ENCODE assay signal across 8 cellular contexts in genomic region chrX:153927686-153927935, GRCh38. TPM values are rescaled to one million over a fixed set of nuclear protein-coding genes. Genes with fewer than 3 reads are reported as not detected.
DNase-seq lines count a peak whose midpoint lies in the region; ATAC-seq and TF ChIP-seq lines count a peak whose summit lies in the region.

No MANE protein-coding gene starts in this region.

- no peaks in the 10 kb centered on the region for H3K27me3 Mint-ChIP-seq in T-helper 17 cell

- peak overlapping the region; percentile 76 for H3K4me3 ChIP-seq in GM12875 (ENCODE audit: low read depth, low read length)
- H3K4me3 ChIP-seq in fibroblast of villous mesenchyme (ENCODE audit: low read depth, low read length): peak overlapping the region; percentile 66
- peak overlapping the region; percentile 58 for H3K4me3 ChIP-seq in skeletal muscle cell (ENCODE audit: low read depth, low read length)

- H3K27ac Mint-ChIP-seq in T-helper 17 cell: peak overlapping the region; percentile 95

- peak overlapping the region; percentile 92 for H3K4me3 Mint-ChIP-seq in T-helper 17 cell

- DNase-seq in T-helper 17 cell: no peak
- DNase-seq in fibroblast of villous mesenchyme (ENCODE audit: low read depth): no peak
- DNase-seq in skeletal muscle cell (ENCODE audit: low read depth): no peak
- DNase-seq in islet precursor cell: no peak
- DNase-seq in UCSD-AML1 (lab: John Stamatoyannopoulos, UW; ENCODE audit: unreplicated experiment): no peak
- no peak for DNase-seq in putamen (ENCODE audit: low spot score)

- ATAC-seq in T-helper 17 cell (no peak), GM19463 (IDR thresholded peaks at IDR 0.05; ENCODE audit: unreplicated experiment) (no peak)

- H3K36me3 Mint-ChIP-seq in T-helper 17 cell (ENCODE audit: low read depth): no peaks in the 10 kb centered on the region

- no peaks in the 10 kb centered on the region for H3K9me3 ChIP-seq in T-helper 17 cell (ENCODE audit: control insufficient read depth, low read length, poor library complexity, severe bottlenecking)

- H3K4me1 Mint-ChIP-seq in T-helper 17 cell: peaks cover 21% of the 10 kb centered on the region

- no peak for TF ChIP-seq CTCF in GM12875 (IDR thresholded peaks at IDR 0.05; ENCODE audit: borderline replicate concordance, insufficient read depth, low read depth, low read length)
- no peak for TF ChIP-seq CTCF in fibroblast of villous mesenchyme (IDR thresholded peaks at IDR 0.05; ENCODE audit: insufficient read depth, low read depth, low read length)

RNA-seq across cellular contexts. Expression of gene ARHGAP4, which starts 1.5 kb away (rescaled TPM):
- total RNA-seq in T-helper 17 cell: 100 to 1,000 TPM; 374 to 404 TPM
- 3.0 and 5.2 TPM in 2 replicates for total RNA-seq in fibroblast of villous mesenchyme

RNA-seq across cellular contexts. Expression of gene NAA10, which starts 7.2 kb away (rescaled TPM):
- 10 to 100 TPM; 42.8 to 48.5 TPM for total RNA-seq in T-helper 17 cell
- total RNA-seq in fibroblast of villous mesenchyme: 59.9 and 62.2 TPM in 2 replicates

RNA-seq across cellular contexts. Expression of gene RENBP, which starts 16.8 kb away (rescaled TPM):
- 10 to 100 TPM in 1 of 2 donors, 1 to 10 TPM in 1; 8.8 to 11.5 TPM for total RNA-seq in T-helper 17 cell
- 4.3 and 12.6 TPM in 2 replicates for total RNA-seq in fibroblast of villous mesenchyme

RNA-seq across cellular contexts. Expression of gene AVPR2, which starts 23.1 kb away (rescaled TPM):
- total RNA-seq in T-helper 17 cell (not detected), fibroblast of villous mesenchyme (under 0.01 TPM in 1 of 2 replicates, not detected in the other)

RNA-seq across cellular contexts. Expression of gene L1CAM, which starts 41.6 kb away (rescaled TPM):
- 1 to 10 TPM; 2.3 to 3.9 TPM for total RNA-seq in T-helper 17 cell
- 16.4 and 54.4 TPM in 2 replicates for total RNA-seq in fibroblast of villous mesenchyme

Comparison
In these comparisons a context has a peak if more than half of its experiments do, and no peak if none do; other contexts are left out.
1. RNA of gene ARHGAP4, which starts 1.5 kb away (total RNA-seq): 374 to 404 TPM in T-helper 17 cell; 3.0 to 5.2 TPM in fibroblast of villous mesenchyme; every median in the first group is over 10 times any median in the second.
2. Peak in every context shown above with its lines, with median percentiles within 50 percentile points of each other: H3K4me3 ChIP-seq.